Comparison of ENCODE assay signal across 1 cellular context in genomic region chr5:171418982-171419662, GRCh38.
TF ChIP-seq lines count a peak whose summit lies in the region.

Gene FGF18 (plus strand): TSS chr5:171419647. CDS start chr5:171420200, 553 bp downstream.

TF ChIP-seq in H1, 55 proteins besides CTCF, POLR2A, EP300 and RAD21 (continued from another document):
- TF ChIP-seq CHD7 (IDR thresholded peaks at IDR 0.05; ENCODE audit: insufficient replicate concordance, low read length) (no peak), EZH2 (IDR thresholded peaks at IDR 0.05; ENCODE audit: low read depth, low read length, severe bottlenecking) (no peak), CEBPB (IDR thresholded peaks at IDR 0.05; ENCODE audit: low read depth, low read length) (no peak), BACH1 (IDR thresholded peaks at IDR 0.05; ENCODE audit: low read length) (0 out of 2 replicates have a peak, but pooled peaks have one; percentile 0), SP2 (IDR thresholded peaks at IDR 0.05; ENCODE audit: low read length) (no peak), ASH2L (IDR thresholded peaks at IDR 0.05; ENCODE audit: low read length) (peak; percentile 78), CREB1 (IDR thresholded peaks at IDR 0.05) (0 out of 2 replicates have a peak, but pooled peaks have one; percentile 26), TAF1 (IDR thresholded peaks at IDR 0.05; ENCODE audit: low read depth, low read length) (0 out of 2 replicates have a peak, but pooled peaks have one; percentile 4), KDM4A (IDR thresholded peaks at IDR 0.05; ENCODE audit: low read depth, low read length, severe bottlenecking) (peak; percentile 73), SIN3A (conservative IDR thresholded peaks at IDR 0.05 in 1 of 2, IDR thresholded peaks at IDR 0.05 in 1 of 2; ENCODE audit: low read depth in 1 of 2, low read length in 2 of 2) (peak in 1 of 2 experiments; percentile 10; a peak in 1 of 4 replicates), FOSL1 (IDR thresholded peaks at IDR 0.05; ENCODE audit: insufficient read depth, low read depth, low read length) (no peak), MAX (IDR thresholded peaks at IDR 0.05) (no peak)
